ENCODE assay signal across 17 cellular contexts in genomic region chr4:160403066-160403465, GRCh38.
DNase-seq lines count a peak whose midpoint lies in the region; ATAC-seq, FAIRE-seq and TF ChIP-seq lines count a peak whose summit lies in the region.
"Had no signal": no experiment of that assay in that cellular context is flagged by ENCODE, and none has a peak within 500 bp of the region (broad histone marks: within the 10 kb centered on the region; RNA-seq: fewer than 3 reads in every experiment).

No MANE protein-coding gene starts in this region.

- H3K14ac ChIP-seq in H1 (ENCODE audit: insufficient read length) = no peak overlapping the region

- no peak overlapping the region for H2BK12ac ChIP-seq in H1 (ENCODE audit: low read depth, low read length)

- no peak overlapping the region for H3K4ac ChIP-seq in H1 (replicated peaks; ENCODE audit: insufficient read length, low read depth, low read length)

- intact Hi-C loops in naive thymus-derived CD4-positive, alpha-beta T cell (cut with micrococcal nuclease) = no loop called here

- no peak overlapping the region for H3K27ac ChIP-seq in H1 (ENCODE audit: low read depth, low read length)
- no peak overlapping the region for H3K27ac ChIP-seq in naive thymus-derived CD4-positive, alpha-beta T cell (ENCODE audit: low read depth, low read length)
- H3K27ac ChIP-seq: 22Rv1, BLaER1, GM23248 had no signal

- no peak overlapping the region for H4K5ac ChIP-seq in H1 (ENCODE audit: insufficient read length, low read depth, low read length)

- no peak overlapping the region for H2BK5ac ChIP-seq in H1 (ENCODE audit: low read depth, low read length)

- no peak for TF ChIP-seq RAD21 in H1 (IDR thresholded peaks at IDR 0.05 in 1 of 2, conservative IDR thresholded peaks at IDR 0.05 in 1 of 2; ENCODE audit: low read depth in 2 of 2, low read length in 2 of 2)

- ATAC-seq in SK-N-SH treated with all-trans-retinoic acid at 6 μM for 48 hours (no peak), HG03439 (IDR thresholded peaks at IDR 0.05; ENCODE audit: unreplicated experiment) (no peak)
- no peak for ATAC-seq in naive thymus-derived CD4-positive, alpha-beta T cell

- H2BK15ac ChIP-seq in H1 (ENCODE audit: low read length) = no peak overlapping the region

- H2BK20ac ChIP-seq in H1 (ENCODE audit: low read length) = no peak overlapping the region

- H3K56ac ChIP-seq in H1 (replicated peaks; ENCODE audit: insufficient read length, low read depth, low read length) = no peak overlapping the region

- no peaks in the 10 kb centered on the region for H4K20me1 ChIP-seq in H1 (replicated peaks in 1 of 2; ENCODE audit: control insufficient read depth in 1 of 2, insufficient read depth in 2 of 2, low read length in 2 of 2)
- H4K20me1 ChIP-seq: BLaER1 had no signal

- H3K27me3 ChIP-seq in H1 (replicated peaks in 1 of 4; ENCODE audit: control insufficient read depth in 3 of 4, extremely low read depth in 1 of 4, insufficient read depth in 3 of 4, low read length in 3 of 4) = no peaks in the 10 kb centered on the region
- no peaks in the 10 kb centered on the region for H3K27me3 ChIP-seq in naive thymus-derived CD4-positive, alpha-beta T cell (ENCODE audit: control insufficient read depth in 2 of 2, insufficient read depth in 2 of 2, low read length in 2 of 2)
- H3K27me3 ChIP-seq: BLaER1 had no signal

- no peak overlapping the region for H3K23ac ChIP-seq in H1 (ENCODE audit: insufficient read length)

- TF ChIP-seq POLR2A in H1 (IDR thresholded peaks at IDR 0.05; ENCODE audit: control extremely low read depth in 1 of 2, low read depth in 2 of 2, low read length in 2 of 2) = no peak

- no peak overlapping the region for H3K9ac ChIP-seq in H1 (replicated peaks in 1 of 4; ENCODE audit: extremely low read depth in 1 of 4, low read depth in 3 of 4, low read length in 3 of 4)
- H3K9ac ChIP-seq: BLaER1, GM23248 had no signal

- H3K18ac ChIP-seq in H1 (ENCODE audit: extremely low read depth, low read length) = no peak overlapping the region

- no peak overlapping the region for H3K4me3 Mint-ChIP-seq in naive thymus-derived CD4-positive, alpha-beta T cell
- H3K4me3 Mint-ChIP-seq: CD8-positive, alpha-beta memory T cell had no signal

- 89% methylated on average over 2 of the region's 2 CpGs; no CpG with 5 or more reads in 1 of the 2 experiments for WGBS in H1 (ENCODE audit: extremely low coverage in 1 of 2, insufficient coverage in 1 of 2, insufficient read length in 1 of 2, insufficient replicate concordance in 2 of 2, low coverage in 1 of 2, low lambda C conversion rate in 2 of 2, missing lambda C conversion rate in 1 of 2), 2 experiments

- H3K79me1 ChIP-seq in H1 (ENCODE audit: low read depth, low read length) = no peaks in the 10 kb centered on the region

- CTCF ChIA-PET in H1 (lab: Charles Lee; ENCODE audit: partially characterized antibody) = no interaction called here
- CTCF ChIA-PET in naive thymus-derived CD4-positive, alpha-beta T cell (lab: Charles Lee) = no interaction called here

- no peak overlapping the region for H3K27ac Mint-ChIP-seq in naive thymus-derived CD4-positive, alpha-beta T cell
- H3K27ac Mint-ChIP-seq: CD8-positive, alpha-beta memory T cell had no signal

- peak overlapping the region; percentile 89; the same call in 1 of the 2 replicates for H2AFZ ChIP-seq in H1 (ENCODE audit: low read length)
- H2AFZ ChIP-seq: GM23248 had no signal

- DNase-seq in DMS 273 (lab: John Stamatoyannopoulos, UW; ENCODE audit: unreplicated experiment) = peak; percentile 65
- peak; percentile 84 for DNase-seq in NCI-H446 treated with DMSO at 0.1 percent for 48 hours (lab: John Stamatoyannopoulos, UW)
- DNase-seq in H1 (ENCODE audit: low read depth in 1 of 2, low spot score in 2 of 2) = no peak
- DNase-seq in occipital lobe (lab: John Stamatoyannopoulos, UW) = peak; percentile 3
- DNase-seq in naive thymus-derived CD4-positive, alpha-beta T cell = no peak
- DNase-seq in NCI-H2081 (lab: John Stamatoyannopoulos, UW) = no peak
- DNase-seq: AML-193; CD8-positive, alpha-beta memory T cell; DMS79; GM23248; H7 had no signal

- no peak overlapping the region for H4K8ac ChIP-seq in H1 (ENCODE audit: extremely low read depth, insufficient read depth, low read length)

- H3K4me3 ChIP-seq in H1 (ENCODE audit: extremely low read depth in 1 of 4, insufficient read depth in 2 of 4, low read depth in 3 of 4, low read length in 4 of 4) = no peak overlapping the region
- H3K4me3 ChIP-seq in naive thymus-derived CD4-positive, alpha-beta T cell (ENCODE audit: low read length) = no peak overlapping the region
- H3K4me3 ChIP-seq: BLaER1, GM23248 had no signal

- no peaks in the 10 kb centered on the region for H3K36me3 Mint-ChIP-seq in naive thymus-derived CD4-positive, alpha-beta T cell
- H3K36me3 Mint-ChIP-seq: CD8-positive, alpha-beta memory T cell had no signal

- H3K4me1 Mint-ChIP-seq in naive thymus-derived CD4-positive, alpha-beta T cell = no peaks in the 10 kb centered on the region
- H3K4me1 Mint-ChIP-seq: CD8-positive, alpha-beta memory T cell had no signal

- TF ChIP-seq EP300 in H1 (IDR thresholded peaks at IDR 0.05; ENCODE audit: borderline replicate concordance in 1 of 2, low read depth in 2 of 2, low read length in 2 of 2) = no peak

- no peaks in the 10 kb centered on the region for H3K36me3 ChIP-seq in H1 (ENCODE audit: control insufficient read depth in 2 of 4, insufficient read depth in 4 of 4, low read length in 3 of 4)
- H3K36me3 ChIP-seq in naive thymus-derived CD4-positive, alpha-beta T cell (ENCODE audit: control insufficient read depth in 2 of 3, insufficient read depth in 3 of 3, low read length in 3 of 3) = no peaks in the 10 kb centered on the region
- H3K36me3 ChIP-seq: BLaER1 had no signal

- peaks cover 0 to 4% (median 0%) of the 10 kb centered on the region in 4 experiments; a peak in 1 of 7 replicates for H3K4me1 ChIP-seq in H1 (replicated peaks in 1 of 4; ENCODE audit: control insufficient read depth in 3 of 4, insufficient read depth in 4 of 4, low read length in 3 of 4)
- H3K4me1 ChIP-seq in naive thymus-derived CD4-positive, alpha-beta T cell (ENCODE audit: control insufficient read depth in 2 of 2, insufficient read depth in 2 of 2, low read length in 2 of 2) = no peaks in the 10 kb centered on the region
- H3K4me1 ChIP-seq: BLaER1 had no signal

- H2BK120ac ChIP-seq in H1 (replicated peaks; ENCODE audit: low read depth, low read length) = no peak overlapping the region

- FAIRE-seq in H1 (lab: Jason Lieb, UNC) = no peak
- FAIRE-seq: G401.6, GM12891 had no signal

- H3K4me2 ChIP-seq in H1 (ENCODE audit: insufficient read depth in 1 of 2, low read depth in 2 of 2, low read length in 2 of 2) = no peak overlapping the region
- H3K4me2 ChIP-seq: BLaER1 had no signal

- no peaks in the 10 kb centered on the region for H3K79me2 ChIP-seq in H1 (ENCODE audit: control insufficient read depth in 1 of 2, insufficient read depth in 2 of 2, low read length in 2 of 2)

- no peak overlapping the region for H2AK5ac ChIP-seq in H1 (ENCODE audit: low read depth, low read length)

- no peaks in the 10 kb centered on the region for H3K27me3 Mint-ChIP-seq in naive thymus-derived CD4-positive, alpha-beta T cell
- H3K27me3 Mint-ChIP-seq: CD8-positive, alpha-beta memory T cell had no signal

- H4K91ac ChIP-seq in H1 (replicated peaks; ENCODE audit: insufficient read length, low read length) = no peak overlapping the region

- no peaks in the 10 kb centered on the region for H3K9me3 ChIP-seq in H1 (ENCODE audit: insufficient read depth in 2 of 2, low read depth in 1 of 2, low read length in 1 of 2)
- H3K9me3 ChIP-seq in naive thymus-derived CD4-positive, alpha-beta T cell (ENCODE audit: control insufficient read depth in 2 of 3, low read length in 3 of 3) = no peaks in the 10 kb centered on the region

- H3K9me3 Mint-ChIP-seq in naive thymus-derived CD4-positive, alpha-beta T cell = peaks cover 0 to 12% (median 3%) of the 10 kb centered on the region in 11 donors

- no peak for TF ChIP-seq CTCF in H1 (IDR thresholded peaks at IDR 0.05; ENCODE audit: control extremely low read depth in 1 of 3, insufficient read depth in 1 of 3, low read depth in 1 of 3, low read length in 3 of 3)

- H3K23me2 ChIP-seq in H1 (ENCODE audit: low read depth, low read length) = no peaks in the 10 kb centered on the region

- POLR2A ChIA-PET in H1 (lab: Charles Lee; ENCODE audit: partially characterized antibody) = no interaction called here
- POLR2A ChIA-PET in naive thymus-derived CD4-positive, alpha-beta T cell (lab: Charles Lee) = no interaction called here

TF ChIP-seq in H1, 55 proteins besides CTCF, POLR2A, EP300 and RAD21 (continues in another document):
- TF ChIP-seq HDAC6 (IDR thresholded peaks at IDR 0.05; ENCODE audit: low read depth, low read length) (no peak), TCF12 (IDR thresholded peaks at IDR 0.05; ENCODE audit: low read depth, low read length) (no peak), CHD1 (IDR thresholded peaks at IDR 0.05; ENCODE audit: low read depth, low read length) (no peak), RNF2 (IDR thresholded peaks at IDR 0.05; ENCODE audit: borderline replicate concordance, low read depth, low read length, missing control alignments, poor library complexity, severe bottlenecking) (no peak), SP4 (IDR thresholded peaks at IDR 0.05; ENCODE audit: low read length) (no peak), EGR1 (IDR thresholded peaks at IDR 0.05; ENCODE audit: borderline replicate concordance, low read depth, low read length) (no peak), RXRA (IDR thresholded peaks at IDR 0.05; ENCODE audit: insufficient read depth, low read depth, low read length) (no peak)

TF ChIP-seq in SK-N-SH treated with all-trans-retinoic acid at 6 μM for 48 hours, 23 proteins besides CTCF, POLR2A, EP300 and RAD21:
- no peak for TF ChIP-seq ZNF8 (CRISPR knock-in tag; IDR thresholded peaks at IDR 0.05)
- no peak for TF ChIP-seq ZC3H10 (CRISPR knock-in tag; IDR thresholded peaks at IDR 0.05)
- TF ChIP-seq BACH2 (CRISPR knock-in tag; IDR thresholded peaks at IDR 0.05; ENCODE audit: borderline replicate concordance) = no peak
- no peak for TF ChIP-seq TOX (CRISPR knock-in tag; IDR thresholded peaks at IDR 0.05; ENCODE audit: borderline replicate concordance)
- no peak for TF ChIP-seq ZFP30 (CRISPR knock-in tag; IDR thresholded peaks at IDR 0.05)
- no peak for TF ChIP-seq GLIS3 (CRISPR knock-in tag; IDR thresholded peaks at IDR 0.05)
- TF ChIP-seq PPARA (CRISPR knock-in tag; IDR thresholded peaks at IDR 0.05; ENCODE audit: borderline replicate concordance) = no peak

Comparison
In these comparisons a context has a peak if more than half of its experiments do, and no peak if none do; other contexts are left out.
1. DNase-seq: peak in DMS 273 (single experiment), NCI-H446 treated with DMSO at 0.1 percent for 48 hours (single experiment) and occipital lobe (single experiment); none in H1 (0 of 2), naive thymus-derived CD4-positive, alpha-beta T cell (0 of 9) and NCI-H2081 (0 of 2).